1 cellular context compared by ENCODE assay signal in the genomic region with DNA sequence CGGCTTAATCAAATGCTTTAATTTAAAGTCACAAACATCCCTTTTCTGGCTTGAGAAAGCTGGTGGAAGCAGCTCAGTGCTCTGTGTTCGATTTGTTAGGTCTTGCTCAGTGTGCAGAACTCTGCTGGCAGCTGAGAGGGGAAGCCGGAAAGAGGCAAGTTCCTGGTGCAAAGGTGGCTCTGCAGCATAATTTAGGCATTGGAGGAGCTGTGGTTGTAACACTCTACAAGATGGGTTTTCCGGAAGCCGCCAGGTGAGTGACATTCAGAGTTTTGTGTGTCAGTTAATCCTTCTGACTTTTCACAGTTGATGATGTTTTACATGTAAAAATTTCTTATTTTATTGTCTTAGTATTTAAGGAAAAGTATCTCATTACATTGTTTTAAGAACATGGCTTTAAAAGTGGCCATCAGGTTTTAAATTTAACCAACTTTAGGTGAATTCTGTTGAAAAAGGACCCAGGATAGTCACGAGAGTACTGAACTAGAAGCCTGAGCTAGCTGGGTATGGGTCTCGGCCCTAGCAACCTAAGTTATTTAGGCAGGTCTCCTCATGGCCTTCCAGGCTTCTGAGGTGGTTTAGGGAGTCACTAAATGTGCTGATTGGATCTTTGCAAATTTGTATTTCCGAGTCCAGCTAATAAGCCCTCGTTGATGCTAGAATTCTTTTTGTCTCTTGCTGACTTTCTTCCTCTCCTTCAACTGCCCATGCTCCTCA.
TF ChIP-seq lines count a peak whose summit lies in the region.

No MANE protein-coding gene starts in this region.

TF ChIP-seq in HepG2, 621 proteins besides CTCF, POLR2A, EP300 and RAD21 (continued from another document and continues in another):
- TF ChIP-seq ZNF331 (CRISPR knock-in tag; IDR thresholded peaks at IDR 0.05): peak; percentile 75
- no peak for TF ChIP-seq CREBL2 (CRISPR knock-in tag; IDR thresholded peaks at IDR 0.05; ENCODE audit: borderline replicate concordance)
- TF ChIP-seq FOXM1 (CRISPR knock-in tag; IDR thresholded peaks at IDR 0.05): no peak
- peak; percentile 77 for TF ChIP-seq HMG20B (CRISPR knock-in tag; conservative IDR thresholded peaks at IDR 0.05)
- TF ChIP-seq NFE2L2 (IDR thresholded peaks at IDR 0.05; ENCODE audit: low read length): no peak
- peak; percentile 94 for TF ChIP-seq PHF20 (CRISPR knock-in tag; IDR thresholded peaks at IDR 0.05)
- TF ChIP-seq SIN3B (IDR thresholded peaks at IDR 0.05; ENCODE audit: low read length): peak; percentile 48; the same call in 1 of the 2 replicates
- peak; percentile 87; the same call in 1 of the 2 replicates for TF ChIP-seq CBX5 (CRISPR knock-in tag; IDR thresholded peaks at IDR 0.05; ENCODE audit: borderline replicate concordance)
- TF ChIP-seq ZMAT5 (CRISPR knock-in tag; IDR thresholded peaks at IDR 0.05; ENCODE audit: borderline replicate concordance, low read depth): no peak
- TF ChIP-seq NCOA2 (CRISPR knock-in tag; IDR thresholded peaks at IDR 0.05): peak; percentile 63; the same call in 1 of the 2 replicates
- TF ChIP-seq KMT2A (CRISPR knock-in tag; IDR thresholded peaks at IDR 0.05): peak; percentile 74
- TF ChIP-seq RFXANK (CRISPR knock-in tag; IDR thresholded peaks at IDR 0.05): peak; percentile 80; the same call in 1 of the 2 replicates
- TF ChIP-seq, protein P1, sequence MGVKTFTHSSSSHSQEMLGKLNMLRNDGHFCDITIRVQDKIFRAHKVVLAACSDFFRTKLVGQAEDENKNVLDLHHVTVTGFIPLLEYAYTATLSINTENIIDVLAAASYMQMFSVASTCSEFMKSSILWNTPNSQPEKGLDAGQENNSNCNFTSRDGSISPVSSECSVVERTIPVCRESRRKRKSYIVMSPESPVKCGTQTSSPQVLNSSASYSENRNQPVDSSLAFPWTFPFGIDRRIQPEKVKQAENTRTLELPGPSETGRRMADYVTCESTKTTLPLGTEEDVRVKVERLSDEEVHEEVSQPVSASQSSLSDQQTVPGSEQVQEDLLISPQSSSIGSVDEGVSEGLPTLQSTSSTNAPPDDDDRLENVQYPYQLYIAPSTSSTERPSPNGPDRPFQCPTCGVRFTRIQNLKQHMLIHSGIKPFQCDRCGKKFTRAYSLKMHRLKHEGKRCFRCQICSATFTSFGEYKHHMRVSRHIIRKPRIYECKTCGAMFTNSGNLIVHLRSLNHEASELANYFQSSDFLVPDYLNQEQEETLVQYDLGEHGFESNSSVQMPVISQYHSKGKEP (CRISPR knock-in tag; IDR thresholded peaks at IDR 0.05): 0 out of 2 replicates have a peak, but pooled peaks have one; percentile 20
- TF ChIP-seq, protein P2, sequence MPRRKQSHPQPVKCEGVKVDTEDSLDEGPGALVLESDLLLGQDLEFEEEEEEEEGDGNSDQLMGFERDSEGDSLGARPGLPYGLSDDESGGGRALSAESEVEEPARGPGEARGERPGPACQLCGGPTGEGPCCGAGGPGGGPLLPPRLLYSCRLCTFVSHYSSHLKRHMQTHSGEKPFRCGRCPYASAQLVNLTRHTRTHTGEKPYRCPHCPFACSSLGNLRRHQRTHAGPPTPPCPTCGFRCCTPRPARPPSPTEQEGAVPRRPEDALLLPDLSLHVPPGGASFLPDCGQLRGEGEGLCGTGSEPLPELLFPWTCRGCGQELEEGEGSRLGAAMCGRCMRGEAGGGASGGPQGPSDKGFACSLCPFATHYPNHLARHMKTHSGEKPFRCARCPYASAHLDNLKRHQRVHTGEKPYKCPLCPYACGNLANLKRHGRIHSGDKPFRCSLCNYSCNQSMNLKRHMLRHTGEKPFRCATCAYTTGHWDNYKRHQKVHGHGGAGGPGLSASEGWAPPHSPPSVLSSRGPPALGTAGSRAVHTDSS (CRISPR knock-in tag; conservative IDR thresholded peaks at IDR 0.05): no peak
- no peak for TF ChIP-seq ZNF749 (CRISPR knock-in tag; IDR thresholded peaks at IDR 0.05; ENCODE audit: borderline replicate concordance)
- TF ChIP-seq, protein P3, sequence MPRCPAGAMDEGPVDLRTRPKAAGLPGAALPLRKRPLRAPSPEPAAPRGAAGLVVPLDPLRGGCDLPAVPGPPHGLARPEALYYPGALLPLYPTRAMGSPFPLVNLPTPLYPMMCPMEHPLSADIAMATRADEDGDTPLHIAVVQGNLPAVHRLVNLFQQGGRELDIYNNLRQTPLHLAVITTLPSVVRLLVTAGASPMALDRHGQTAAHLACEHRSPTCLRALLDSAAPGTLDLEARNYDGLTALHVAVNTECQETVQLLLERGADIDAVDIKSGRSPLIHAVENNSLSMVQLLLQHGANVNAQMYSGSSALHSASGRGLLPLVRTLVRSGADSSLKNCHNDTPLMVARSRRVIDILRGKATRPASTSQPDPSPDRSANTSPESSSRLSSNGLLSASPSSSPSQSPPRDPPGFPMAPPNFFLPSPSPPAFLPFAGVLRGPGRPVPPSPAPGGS (CRISPR knock-in tag; IDR thresholded peaks at IDR 0.05): no peak
- no peak for TF ChIP-seq HNRNPK (IDR thresholded peaks at IDR 0.05; ENCODE audit: low read depth, low read length, poor library complexity, severe bottlenecking)
- TF ChIP-seq HMGXB3 (CRISPR knock-in tag; IDR thresholded peaks at IDR 0.05; ENCODE audit: borderline replicate concordance): peak; percentile 58; the same call in 1 of the 2 replicates
- TF ChIP-seq RAD51 (IDR thresholded peaks at IDR 0.05; ENCODE audit: borderline replicate concordance): no peak
- TF ChIP-seq ZNF124 (CRISPR knock-in tag; IDR thresholded peaks at IDR 0.05): peak; percentile 79; the same call in 1 of the 2 replicates
- TF ChIP-seq NFKBIZ (CRISPR knock-in tag; IDR thresholded peaks at IDR 0.05): no peak
- no peak for TF ChIP-seq PBX3 (CRISPR knock-in tag; IDR thresholded peaks at IDR 0.05; ENCODE audit: borderline replicate concordance)
- no peak for TF ChIP-seq ZNF367 (CRISPR knock-in tag; IDR thresholded peaks at IDR 0.05; ENCODE audit: borderline replicate concordance)
- 0 out of 2 replicates have a peak, but pooled peaks have one; percentile 41 for TF ChIP-seq ZBTB43 (CRISPR knock-in tag; conservative IDR thresholded peaks at IDR 0.05)
- TF ChIP-seq THAP11 (CRISPR knock-in tag; IDR thresholded peaks at IDR 0.05): peak; percentile 89
- TF ChIP-seq ZSCAN9 (CRISPR knock-in tag; IDR thresholded peaks at IDR 0.05; ENCODE audit: borderline replicate concordance): peak; percentile 63; the same call in 1 of the 2 replicates
- no peak for TF ChIP-seq ZNF75D (CRISPR knock-in tag; IDR thresholded peaks at IDR 0.05; ENCODE audit: borderline replicate concordance)
- TF ChIP-seq ELF1 (CRISPR knock-in tag; IDR thresholded peaks at IDR 0.05): peak; percentile 95
- TF ChIP-seq ZNF17 (CRISPR knock-in tag; IDR thresholded peaks at IDR 0.05): no peak
- no peak for TF ChIP-seq CHD4 (IDR thresholded peaks at IDR 0.05; ENCODE audit: borderline replicate concordance, low read length)
- TF ChIP-seq SPEN (CRISPR knock-in tag; IDR thresholded peaks at IDR 0.05; ENCODE audit: low read depth): peak; percentile 70
- no peak for TF ChIP-seq ZNF275 (CRISPR knock-in tag; IDR thresholded peaks at IDR 0.05; ENCODE audit: borderline replicate concordance)
- peak; percentile 29; the same call in 1 of the 2 replicates for TF ChIP-seq ZBTB7B (CRISPR knock-in tag; IDR thresholded peaks at IDR 0.05)
- TF ChIP-seq FOXA3 (CRISPR knock-in tag; IDR thresholded peaks at IDR 0.05): peak; percentile 56
- peak; percentile 57; the same call in 1 of the 2 replicates for TF ChIP-seq MXD4 (CRISPR knock-in tag; IDR thresholded peaks at IDR 0.05)
- peak; percentile 50 for TF ChIP-seq NR2F6 (IDR thresholded peaks at IDR 0.05)
- TF ChIP-seq NR2F6 (CRISPR knock-in tag; IDR thresholded peaks at IDR 0.05): peak; percentile 66; the same call in 1 of the 2 replicates
- 0 out of 2 replicates have a peak, but pooled peaks have one; percentile 27 for TF ChIP-seq ARID3A (IDR thresholded peaks at IDR 0.05; ENCODE audit: low read depth, low read length)
- TF ChIP-seq MEIS2 (CRISPR knock-in tag; IDR thresholded peaks at IDR 0.05): 0 out of 2 replicates have a peak, but pooled peaks have one; percentile 28
- peak; percentile 74 for TF ChIP-seq MED1 (CRISPR knock-in tag; IDR thresholded peaks at IDR 0.05)
- TF ChIP-seq CBFB (CRISPR knock-in tag; IDR thresholded peaks at IDR 0.05): 0 out of 2 replicates have a peak, but pooled peaks have one; percentile 46
- peak; percentile 67 for TF ChIP-seq YY1 (IDR thresholded peaks at IDR 0.05; ENCODE audit: insufficient read depth, insufficient replicate concordance, low read depth, low read length)
- TF ChIP-seq RXRA (CRISPR knock-in tag; IDR thresholded peaks at IDR 0.05): peak; percentile 54; the same call in 1 of the 2 replicates
- TF ChIP-seq DMAP1 (CRISPR knock-in tag; IDR thresholded peaks at IDR 0.05): peak; percentile 63; the same call in 1 of the 2 replicates
- TF ChIP-seq, protein P4, sequence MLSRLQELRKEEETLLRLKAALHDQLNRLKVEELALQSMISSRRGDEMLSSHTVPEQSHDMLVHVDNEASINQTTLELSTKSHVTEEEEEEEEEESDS (CRISPR knock-in tag; IDR thresholded peaks at IDR 0.05; ENCODE audit: borderline replicate concordance): 0 out of 2 replicates have a peak, but pooled peaks have one; percentile 44
